In the genomic region with DNA sequence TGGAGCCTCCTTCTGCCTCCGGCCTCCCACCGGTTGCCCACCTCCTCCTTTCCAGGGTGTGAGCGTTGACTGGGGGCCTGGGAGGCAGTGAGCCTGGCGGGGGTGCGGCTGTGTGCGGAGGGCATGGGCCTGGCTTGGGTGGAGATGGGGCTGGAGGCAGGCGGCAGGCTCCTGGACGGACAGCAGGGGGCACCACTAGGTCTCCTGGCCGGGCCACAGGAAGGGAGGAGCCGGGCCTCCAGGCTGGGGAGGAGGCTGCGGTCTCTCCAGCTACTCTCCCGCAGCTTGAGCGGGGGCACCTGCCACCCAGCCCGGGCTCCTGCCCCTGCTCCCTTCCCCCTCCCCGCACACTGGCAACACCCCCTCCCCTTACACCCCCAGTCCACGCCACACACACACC, we compare ENCODE assay signal across 8 cellular contexts. TPM values are rescaled to one million over a fixed set of nuclear protein-coding genes. Genes with fewer than 3 reads are reported as not detected.
DNase-seq lines count a peak whose midpoint lies in the region; ATAC-seq and TF ChIP-seq lines count a peak whose summit lies in the region.
"Not testable (repeated sequence)": the region's sequence is repeated elsewhere in the genome, so short reads cannot be mapped to it uniquely, and the experiment has no call there.

No MANE protein-coding gene starts in this region.

- TF ChIP-seq CTCF in foreskin keratinocyte (conservative IDR thresholded peaks at IDR 0.05); lower lobe of right lung (IDR thresholded peaks at IDR 0.05): not testable (repeated sequence)

- H3K4me3 Mint-ChIP-seq in CD8-positive, alpha-beta memory T cell; activated CD8-positive, alpha-beta T cell treated with anti-CD3 and anti-CD28 coated beads, Interleukin-2, amount 10 ng/mL, durations not matched to agents 7 days and 5 days; activated naive CD8-positive, alpha-beta T cell treated with anti-CD3 and anti-CD28 coated beads, Interleukin-2, amount 10 ng/mL, durations not matched to agents 7 days and 5 days; stimulated activated naive B cell treated with anti-CD40 and anti-IgM and Interleukin-4, amounts not matched to agents 10 μg/mL and 1 μg/mL and 100 μg/mL, for 72 hours: not testable (repeated sequence)

- CTCF ChIA-PET in CD8-positive, alpha-beta memory T cell (lab: Charles Lee); activated CD8-positive, alpha-beta T cell treated with anti-CD3 and anti-CD28 coated beads, Interleukin-2, amount 10 ng/mL, durations not matched to agents 7 days and 5 days (lab: Charles Lee): not testable (repeated sequence)

- H3K27me3 ChIP-seq in CD8-positive, alpha-beta memory T cell (ENCODE audit: insufficient read depth, low read length, poor library complexity, severe bottlenecking); foreskin keratinocyte; lower lobe of right lung (ENCODE audit: low read depth): not testable (repeated sequence)

- ATAC-seq in SK-N-SH treated with all-trans-retinoic acid at 6 μM for 48 hours: peak; percentile 49; the same call in 2 of the 3 replicates
- ATAC-seq in activated CD8-positive, alpha-beta T cell treated with anti-CD3 and anti-CD28 coated beads, Interleukin-2, amount 10 ng/mL, durations not matched to agents 7 days and 5 days: peak; percentile 71
- ATAC-seq in activated naive CD8-positive, alpha-beta T cell treated with anti-CD3 and anti-CD28 coated beads, Interleukin-2, amount 10 ng/mL, durations not matched to agents 7 days and 5 days (ENCODE audit: low read depth): peak; percentile 66
- ATAC-seq in foreskin keratinocyte: peak; percentile 73
- ATAC-seq in lower lobe of right lung: peak; percentile 35 to 45
- peak; percentile 66 to 75 for ATAC-seq in stimulated activated naive B cell treated with anti-CD40 and anti-IgM and Interleukin-4, amounts not matched to agents 10 μg/mL and 1 μg/mL and 100 μg/mL, for 72 hours (replicated peaks)

- DNase-seq in CD8-positive, alpha-beta memory T cell: peak in 4 of 5 donors; percentile 12 to 72 (median 33)
- DNase-seq in activated CD8-positive, alpha-beta T cell treated with anti-CD3 and anti-CD28 coated beads, Interleukin-2, amount 10 ng/mL, durations not matched to agents 7 days and 5 days; foreskin keratinocyte; stimulated activated naive B cell treated with anti-CD40 and anti-IgM and Interleukin-4, amounts not matched to agents 10 μg/mL and 1 μg/mL and 100 μg/mL, for 72 hours: not testable (repeated sequence)
- peak; percentile 77 for DNase-seq in activated naive CD8-positive, alpha-beta T cell treated with anti-CD3 and anti-CD28 coated beads, Interleukin-2, amount 10 ng/mL, durations not matched to agents 7 days and 5 days
- DNase-seq in lower lobe of right lung: peak; percentile 14
- peak; percentile 75 for DNase-seq in stimulated activated CD4-positive, alpha-beta T cell treated with anti-CD3 and anti-CD28 coated beads, Interleukin-1b, Interleukin-23, amount 100 ng/mL, for 48 hours

- not testable (repeated sequence) for H3K36me3 Mint-ChIP-seq in CD8-positive, alpha-beta memory T cell; activated CD8-positive, alpha-beta T cell treated with anti-CD3 and anti-CD28 coated beads, Interleukin-2, amount 10 ng/mL, durations not matched to agents 7 days and 5 days (ENCODE audit: low read depth); activated naive CD8-positive, alpha-beta T cell treated with anti-CD3 and anti-CD28 coated beads, Interleukin-2, amount 10 ng/mL, durations not matched to agents 7 days and 5 days; stimulated activated naive B cell treated with anti-CD40 and anti-IgM and Interleukin-4, amounts not matched to agents 10 μg/mL and 1 μg/mL and 100 μg/mL, for 72 hours

- H3K27ac ChIP-seq in CD8-positive, alpha-beta memory T cell (ENCODE audit: low read depth, low read length); foreskin keratinocyte; lower lobe of right lung: not testable (repeated sequence)

- not testable (repeated sequence) for H3K36me3 ChIP-seq in CD8-positive, alpha-beta memory T cell (ENCODE audit: insufficient read depth, low read length); lower lobe of right lung

- not testable (repeated sequence) for H3K27ac Mint-ChIP-seq in CD8-positive, alpha-beta memory T cell; activated CD8-positive, alpha-beta T cell treated with anti-CD3 and anti-CD28 coated beads, Interleukin-2, amount 10 ng/mL, durations not matched to agents 7 days and 5 days; activated naive CD8-positive, alpha-beta T cell treated with anti-CD3 and anti-CD28 coated beads, Interleukin-2, amount 10 ng/mL, durations not matched to agents 7 days and 5 days; stimulated activated naive B cell treated with anti-CD40 and anti-IgM and Interleukin-4, amounts not matched to agents 10 μg/mL and 1 μg/mL and 100 μg/mL, for 72 hours

- POLR2A ChIA-PET in CD8-positive, alpha-beta memory T cell (lab: Charles Lee); activated CD8-positive, alpha-beta T cell treated with anti-CD3 and anti-CD28 coated beads, Interleukin-2, amount 10 ng/mL, durations not matched to agents 7 days and 5 days (lab: Charles Lee); activated naive CD8-positive, alpha-beta T cell treated with anti-CD3 and anti-CD28 coated beads, Interleukin-2, amount 10 ng/mL, durations not matched to agents 7 days and 5 days (lab: Charles Lee): not testable (repeated sequence)

- intact Hi-C loops in lower lobe of right lung (cut with DNase I): not testable (repeated sequence)

- not testable (repeated sequence) for H3K27me3 Mint-ChIP-seq in CD8-positive, alpha-beta memory T cell; activated CD8-positive, alpha-beta T cell treated with anti-CD3 and anti-CD28 coated beads, Interleukin-2, amount 10 ng/mL, durations not matched to agents 7 days and 5 days (ENCODE audit: low read depth); activated naive CD8-positive, alpha-beta T cell treated with anti-CD3 and anti-CD28 coated beads, Interleukin-2, amount 10 ng/mL, durations not matched to agents 7 days and 5 days; stimulated activated naive B cell treated with anti-CD40 and anti-IgM and Interleukin-4, amounts not matched to agents 10 μg/mL and 1 μg/mL and 100 μg/mL, for 72 hours

- not testable (repeated sequence) for H3K9me3 Mint-ChIP-seq in CD8-positive, alpha-beta memory T cell; activated CD8-positive, alpha-beta T cell treated with anti-CD3 and anti-CD28 coated beads, Interleukin-2, amount 10 ng/mL, durations not matched to agents 7 days and 5 days (ENCODE audit: insufficient read depth); activated naive CD8-positive, alpha-beta T cell treated with anti-CD3 and anti-CD28 coated beads, Interleukin-2, amount 10 ng/mL, durations not matched to agents 7 days and 5 days; stimulated activated naive B cell treated with anti-CD40 and anti-IgM and Interleukin-4, amounts not matched to agents 10 μg/mL and 1 μg/mL and 100 μg/mL, for 72 hours

- H3K9me3 ChIP-seq in CD8-positive, alpha-beta memory T cell (ENCODE audit: low read length); lower lobe of right lung: not testable (repeated sequence)

- H3K4me3 ChIP-seq in CD8-positive, alpha-beta memory T cell (ENCODE audit: low read length); lower lobe of right lung: not testable (repeated sequence)

- H3K4me1 Mint-ChIP-seq in CD8-positive, alpha-beta memory T cell; activated CD8-positive, alpha-beta T cell treated with anti-CD3 and anti-CD28 coated beads, Interleukin-2, amount 10 ng/mL, durations not matched to agents 7 days and 5 days (ENCODE audit: low read depth); activated naive CD8-positive, alpha-beta T cell treated with anti-CD3 and anti-CD28 coated beads, Interleukin-2, amount 10 ng/mL, durations not matched to agents 7 days and 5 days; stimulated activated naive B cell treated with anti-CD40 and anti-IgM and Interleukin-4, amounts not matched to agents 10 μg/mL and 1 μg/mL and 100 μg/mL, for 72 hours: not testable (repeated sequence)

- H3K4me1 ChIP-seq in CD8-positive, alpha-beta memory T cell (ENCODE audit: insufficient read depth, low read length); foreskin keratinocyte; lower lobe of right lung: not testable (repeated sequence)

RNA-seq across cellular contexts. Expression of a gene that starts 38.1 kb away (rescaled TPM):
- total RNA-seq in CD8-positive, alpha-beta memory T cell: under 1 TPM in 1 of 2 experiments, not detected in 1; 0.13 TPM
- not detected for polyA plus RNA-seq in CD8-positive, alpha-beta memory T cell
- under 1 TPM in 1 of 2 experiments, not detected in 1; 0.68 TPM for total RNA-seq in activated CD8-positive, alpha-beta T cell treated with anti-CD3 and anti-CD28 coated beads, Interleukin-2, amount 10 ng/mL, durations not matched to agents 7 days and 5 days
- total RNA-seq in activated naive CD8-positive, alpha-beta T cell treated with anti-CD3 and anti-CD28 coated beads, Interleukin-2, amount 10 ng/mL, durations not matched to agents 7 days and 5 days: 1 to 10 TPM; 2.0 to 4.0 TPM
- total RNA-seq in foreskin keratinocyte (0.14 TPM in 1 of 2 replicates, not detected in the other), lower lobe of right lung (1.9 TPM)
- polyA plus RNA-seq in foreskin keratinocyte: not detected in 2 replicates
